ENCODE assay signal across 8 cellular contexts in the genomic region with DNA sequence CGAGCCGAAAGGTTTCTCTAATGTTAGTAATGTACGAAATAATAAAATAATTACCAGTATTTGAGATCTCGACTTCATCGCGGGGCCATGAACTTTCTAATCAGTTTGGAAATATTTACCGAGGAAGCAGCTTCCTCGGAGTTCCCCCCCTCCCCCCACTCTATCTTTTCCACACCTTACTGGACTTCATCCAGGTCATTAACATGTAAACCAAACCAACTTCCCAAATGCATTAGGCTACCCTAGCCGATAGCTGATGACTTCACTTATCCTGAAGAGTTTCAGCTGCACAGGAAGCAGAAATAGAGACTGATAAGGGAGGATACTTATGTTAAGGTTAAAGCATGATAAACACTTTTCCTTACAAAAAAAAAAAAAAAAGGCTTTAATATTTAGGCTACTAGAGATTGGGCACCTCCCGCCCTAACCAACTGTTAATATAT. TPM values are rescaled to one million over a fixed set of nuclear protein-coding genes. Genes with fewer than 3 reads are reported as not detected.
DNase-seq lines count a peak whose midpoint lies in the region; ATAC-seq, FAIRE-seq and TF ChIP-seq lines count a peak whose summit lies in the region.

No MANE protein-coding gene starts in this region.

- POLR2A ChIA-PET in PC-3 (lab: Charles Lee; ENCODE audit: unreplicated experiment) = interaction anchor here (0.6 kb wide), 1 partner anchor 320 kb away, joined by 3 read pairs; no protein-coding TSS in a partner anchor

- H3K79me2 ChIP-seq in PC-3 (ENCODE audit: low read length) = peaks cover 33% of the 10 kb centered on the region

- CTCF ChIA-PET in PC-3 (lab: Charles Lee) = no interaction called here

- peak overlapping the region; percentile 84 for H2AFZ ChIP-seq in PC-3 (ENCODE audit: low read length)

- peak overlapping the region; percentile 58 for H3K4me3 ChIP-seq in GM12875 (ENCODE audit: low read depth, low read length)
- peak overlapping the region; percentile 85 for H3K4me3 ChIP-seq in PC-3 (ENCODE audit: low read length)
- peak overlapping the region; percentile 55 for H3K4me3 ChIP-seq in epithelial cell of esophagus (ENCODE audit: low read length)
- H3K4me3 ChIP-seq in pancreas = peak overlapping the region; percentile 3 to 54 (median 40)

- H3F3A ChIP-seq in PC-3 (ENCODE audit: low read length, unreplicated experiment) = no peaks in the 10 kb centered on the region

- no peaks in the 10 kb centered on the region for H3K9me2 ChIP-seq in PC-3 (replicated peaks; ENCODE audit: low read length)

- peak overlapping the region; percentile 76 for H3K9ac ChIP-seq in PC-3 (ENCODE audit: low read length)

- no peak for FAIRE-seq in pancreas (lab: Jason Lieb, UNC)

- no peaks in the 10 kb centered on the region for H4K20me1 ChIP-seq in PC-3 (ENCODE audit: low read length)

- DNase-seq in PC-3 (no peak), epithelial cell of esophagus (ENCODE audit: low read depth) (no peak), pancreas (no peak), ecto neural progenitor cell (ENCODE audit: low spot score) (no peak), NCI-H2227 (lab: John Stamatoyannopoulos, UW; ENCODE audit: unreplicated experiment) (no peak), 8988T (no peak)
- DNase-seq in stimulated activated CD4-positive, alpha-beta T cell treated with anti-CD3 and anti-CD28 coated beads, Interleukin-15, amount 100 ng/mL, for 24 hours = no peak

- peak overlapping the region; percentile 90 for H3K4me2 ChIP-seq in PC-3 (ENCODE audit: low read length)

- H3K9me3 ChIP-seq in PC-3 (ENCODE audit: low read length) (no peaks in the 10 kb centered on the region), pancreas (no peaks in the 10 kb centered on the region)

- intact Hi-C loops in PC-3 (cut with micrococcal nuclease) (loop anchor here (5.0 to 10.0 kb wide), 4 partner anchors 83 to 1380 kb away; no protein-coding TSS in a partner anchor), pancreas (cut with DNase I) (no loop called here)

- H3K27me3 ChIP-seq in PC-3 (ENCODE audit: low read length) (no peaks in the 10 kb centered on the region), pancreas (peaks cover 0 to 5% (median 0%) of the 10 kb centered on the region in 4 donors)

- H3K4me1 ChIP-seq in PC-3 (ENCODE audit: insufficient read depth, low read length) (peaks cover 27% of the 10 kb centered on the region), pancreas (no peaks in the 10 kb centered on the region)

- ATAC-seq in PC-3 (no peak), pancreas (no peak)

- peak overlapping the region; percentile 56 for H3K27ac ChIP-seq in PC-3 (ENCODE audit: low read length)
- peak overlapping the region in 2 of 4 donors; percentile 65 to 70 for H3K27ac ChIP-seq in pancreas

- 10 to 11% methylated on average over 10 of the region's 10 CpGs for WGBS in pancreas, 2 donors

- no TSS peak for BruUV-seq in PC-3 (replicated peaks; lab: Mats Ljungman, UMichigan)

- TF ChIP-seq CTCF in GM12875 (IDR thresholded peaks at IDR 0.05; ENCODE audit: borderline replicate concordance, insufficient read depth, low read depth, low read length) (no peak), PC-3 (conservative IDR thresholded peaks at IDR 0.05; ENCODE audit: low read depth, low read length) (no peak), epithelial cell of esophagus (IDR thresholded peaks at IDR 0.05; ENCODE audit: insufficient read depth, low read depth, low read length, missing control alignments) (no peak), pancreas (IDR thresholded peaks at IDR 0.05) (no peak)

- no peaks in the 10 kb centered on the region for H3K36me3 ChIP-seq in PC-3 (ENCODE audit: low read depth, low read length)
- H3K36me3 ChIP-seq in pancreas = no peaks in the 10 kb centered on the region

RNA-seq across cellular contexts. Expression of a gene that starts 1.5 kb away (rescaled TPM):
- 4.4 and 8.0 TPM in 2 replicates for total RNA-seq in PC-3 (2014; rRNA removed)
- total RNA-seq in pancreas = 10 to 100 TPM in 2 of 6 donors, 1 to 10 TPM in 4; 2.6 to 19.9 (median 5.6) TPM
- polyA plus RNA-seq in pancreas = 1 to 10 TPM; 1.5 to 3.0 TPM
